In the genomic region with DNA sequence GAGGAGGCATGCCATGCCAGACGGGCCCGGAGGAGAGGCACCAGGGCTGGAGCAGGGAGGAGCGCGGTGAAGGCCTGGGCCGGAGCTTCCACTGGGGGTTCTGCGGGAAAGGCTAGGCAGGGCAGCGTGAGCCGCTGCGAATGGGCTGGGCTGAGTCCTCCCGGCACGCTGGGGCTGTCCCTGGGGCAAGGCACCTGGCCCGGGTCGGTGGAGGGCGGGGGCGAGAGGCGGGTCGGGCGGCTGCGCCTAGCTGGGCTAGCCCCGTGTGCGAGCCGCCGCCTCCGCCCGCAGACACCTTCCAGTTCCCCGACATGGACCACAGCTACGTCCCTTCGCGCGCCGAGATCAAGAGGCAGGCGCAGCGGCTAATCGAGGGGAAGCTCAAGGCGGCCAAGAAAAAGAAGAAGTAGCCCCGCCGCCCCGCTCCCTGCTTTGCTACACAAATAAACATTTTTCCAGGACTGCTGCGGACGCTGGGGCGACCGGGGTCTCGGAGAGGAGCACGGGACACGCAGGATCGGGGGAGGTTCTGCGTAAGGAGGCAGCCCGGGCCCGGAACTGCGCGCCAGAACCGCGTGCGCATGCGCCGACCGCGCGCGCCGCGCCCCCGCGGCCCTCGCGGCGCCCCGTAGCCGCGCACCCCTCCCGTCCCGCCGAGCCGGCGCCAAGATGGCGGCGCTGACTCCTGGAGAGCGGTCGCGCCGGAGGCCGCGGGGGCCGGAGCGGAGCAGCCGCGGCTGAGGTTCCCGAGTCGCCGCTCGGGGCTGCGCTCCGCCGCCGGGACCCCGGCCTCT, we compare ENCODE assay signal across 1 cellular context.
TF ChIP-seq lines count a peak whose summit lies in the region.

A gene with protein sequence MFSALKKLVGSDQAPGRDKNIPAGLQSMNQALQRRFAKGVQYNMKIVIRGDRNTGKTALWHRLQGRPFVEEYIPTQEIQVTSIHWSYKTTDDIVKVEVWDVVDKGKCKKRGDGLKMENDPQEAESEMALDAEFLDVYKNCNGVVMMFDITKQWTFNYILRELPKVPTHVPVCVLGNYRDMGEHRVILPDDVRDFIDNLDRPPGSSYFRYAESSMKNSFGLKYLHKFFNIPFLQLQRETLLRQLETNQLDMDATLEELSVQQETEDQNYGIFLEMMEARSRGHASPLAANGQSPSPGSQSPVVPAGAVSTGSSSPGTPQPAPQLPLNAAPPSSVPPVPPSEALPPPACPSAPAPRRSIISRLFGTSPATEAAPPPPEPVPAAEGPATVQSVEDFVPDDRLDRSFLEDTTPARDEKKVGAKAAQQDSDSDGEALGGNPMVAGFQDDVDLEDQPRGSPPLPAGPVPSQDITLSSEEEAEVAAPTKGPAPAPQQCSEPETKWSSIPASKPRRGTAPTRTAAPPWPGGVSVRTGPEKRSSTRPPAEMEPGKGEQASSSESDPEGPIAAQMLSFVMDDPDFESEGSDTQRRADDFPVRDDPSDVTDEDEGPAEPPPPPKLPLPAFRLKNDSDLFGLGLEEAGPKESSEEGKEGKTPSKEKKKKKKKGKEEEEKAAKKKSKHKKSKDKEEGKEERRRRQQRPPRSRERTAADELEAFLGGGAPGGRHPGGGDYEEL (plus strand): TSS at position 668 of the 794 bp plus-strand sequence. CDS start 249 bp downstream, outside the sequence.

TF ChIP-seq in endothelial cell of umbilical vein, 7 proteins besides CTCF, POLR2A, EP300 and RAD21 (continued from another document):
- TF ChIP-seq, protein P1, sequence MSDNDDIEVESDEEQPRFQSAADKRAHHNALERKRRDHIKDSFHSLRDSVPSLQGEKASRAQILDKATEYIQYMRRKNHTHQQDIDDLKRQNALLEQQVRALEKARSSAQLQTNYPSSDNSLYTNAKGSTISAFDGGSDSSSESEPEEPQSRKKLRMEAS (IDR thresholded peaks at IDR 0.05; ENCODE audit: insufficient read depth, insufficient read length) = no peak
- TF ChIP-seq EZH2 (IDR thresholded peaks at IDR 0.05; ENCODE audit: borderline replicate concordance, low read depth, low read length, severe bottlenecking) = no peak
TF ChIP-seq in endothelial cell of umbilical vein: peak in this region for 1.
